Comparison of ENCODE assay signal across 1 cellular context in the genomic region with DNA sequence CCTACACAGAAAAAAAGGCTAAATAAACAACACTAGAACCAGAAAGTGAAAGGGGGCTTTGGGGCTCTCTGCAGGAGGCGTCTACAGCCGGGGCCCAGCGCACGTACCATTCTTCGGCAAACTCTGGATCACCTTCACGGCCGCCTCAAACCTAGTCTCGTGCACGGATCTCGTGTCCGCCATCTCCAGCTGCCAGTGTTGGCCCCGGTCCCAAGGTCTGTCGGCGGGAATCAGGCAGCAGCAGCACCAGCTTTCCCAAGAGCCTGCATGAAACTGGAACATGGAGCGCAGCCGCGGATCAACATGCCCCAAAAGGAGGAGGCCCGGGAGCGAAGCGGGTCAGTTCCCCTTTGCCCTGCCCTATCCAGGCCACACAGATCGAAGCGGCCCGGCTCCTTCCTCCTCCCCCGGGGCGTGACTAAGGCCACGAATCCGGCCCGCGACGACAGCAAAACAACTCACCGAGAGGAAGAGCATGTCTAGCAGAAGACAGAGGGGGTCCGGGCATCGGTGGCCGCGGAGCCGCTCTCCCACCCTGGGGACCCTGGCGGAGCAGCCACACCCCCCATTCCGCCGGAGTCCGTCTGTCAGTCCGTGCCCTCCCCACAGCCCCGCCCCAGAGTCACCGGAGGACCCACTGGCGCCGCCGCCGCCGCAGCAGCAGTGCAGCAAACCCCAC.
TF ChIP-seq lines count a peak whose summit lies in the region.

TSS of gene ACBD5 (minus strand) at position 586 of the 679 bp plus-strand sequence. CDS start at position 477, 109 bp downstream.

TF ChIP-seq in HepG2, 621 proteins besides CTCF, POLR2A, EP300 and RAD21 (continued from another document):
- TF ChIP-seq RNF219 (CRISPR knock-in tag; IDR thresholded peaks at IDR 0.05) (peak; percentile 22; the same call in 1 of the 2 replicates), ZNF468 (CRISPR knock-in tag; IDR thresholded peaks at IDR 0.05) (0 out of 2 replicates have a peak, but pooled peaks have one; percentile 24), ZNF10 (CRISPR knock-in tag; IDR thresholded peaks at IDR 0.05; ENCODE audit: borderline replicate concordance, low read depth) (no peak), NBN (conservative IDR thresholded peaks at IDR 0.05) (no peak), HMGA1 (CRISPR knock-in tag; conservative IDR thresholded peaks at IDR 0.05) (no peak), ZNF263 (CRISPR knock-in tag; IDR thresholded peaks at IDR 0.05) (peak; percentile 68), ZNF446 (CRISPR knock-in tag; IDR thresholded peaks at IDR 0.05) (peak; percentile 86; the same call in 1 of the 2 replicates), RBM22 (optimal IDR thresholded peaks at IDR 0.05; ENCODE audit: low read length) (no peak), ZNF749 (CRISPR knock-in tag; IDR thresholded peaks at IDR 0.05; ENCODE audit: borderline replicate concordance) (peak; percentile 26; the same call in 1 of the 2 replicates), TMF1 (CRISPR knock-in tag; IDR thresholded peaks at IDR 0.05; ENCODE audit: low read depth) (no peak; the same call in 1 of the 2 replicates), ZNF839 (CRISPR knock-in tag; IDR thresholded peaks at IDR 0.05; ENCODE audit: borderline replicate concordance) (0 out of 2 replicates have a peak, but pooled peaks have one; percentile 56), TBX2 (CRISPR knock-in tag; IDR thresholded peaks at IDR 0.05; ENCODE audit: borderline replicate concordance) (peak; percentile 68; the same call in 1 of the 2 replicates), ZFP90 (CRISPR knock-in tag; IDR thresholded peaks at IDR 0.05; ENCODE audit: borderline replicate concordance) (peak; percentile 79; the same call in 1 of the 2 replicates), IKZF4 (CRISPR knock-in tag; IDR thresholded peaks at IDR 0.05; ENCODE audit: borderline replicate concordance, low read depth, not compliant biosample characterization) (peak; percentile 74), DRAP1 (CRISPR knock-in tag; IDR thresholded peaks at IDR 0.05) (peak; percentile 72), ARNT2 (CRISPR knock-in tag; IDR thresholded peaks at IDR 0.05; ENCODE audit: low read depth) (peak; percentile 53; the same call in 1 of the 2 replicates), PAWR (CRISPR knock-in tag; IDR thresholded peaks at IDR 0.05; ENCODE audit: borderline replicate concordance) (no peak), SPEN (CRISPR knock-in tag; IDR thresholded peaks at IDR 0.05; ENCODE audit: low read depth) (peak; percentile 26; the same call in 1 of the 2 replicates), SRSF9 (IDR thresholded peaks at IDR 0.05; ENCODE audit: borderline replicate concordance, insufficient read depth, low read depth, low read length, poor library complexity, severe bottlenecking) (no peak), CAMTA2 (CRISPR knock-in tag; IDR thresholded peaks at IDR 0.05; ENCODE audit: borderline replicate concordance) (peak; percentile 96), RBFOX2 (IDR thresholded peaks at IDR 0.05; ENCODE audit: low read depth, low read length) (peak; percentile 85), GABPA (IDR thresholded peaks at IDR 0.05; ENCODE audit: low read depth, low read length) (0 out of 2 replicates have a peak, but pooled peaks have one; percentile 19), GABPA (CRISPR knock-in tag; IDR thresholded peaks at IDR 0.05; ENCODE audit: low read depth) (peak; percentile 46), ASH2L (IDR thresholded peaks at IDR 0.05; ENCODE audit: insufficient read length, low read depth, low read length) (peak; percentile 70), MEF2D (CRISPR knock-in tag; IDR thresholded peaks at IDR 0.05) (0 out of 2 replicates have a peak, but pooled peaks have one; percentile 17), MBD4 (IDR thresholded peaks at IDR 0.05; ENCODE audit: borderline replicate concordance, low read length) (no peak), SMARCC2 (IDR thresholded peaks at IDR 0.05) (no peak)
- TF ChIP-seq, protein P1, sequence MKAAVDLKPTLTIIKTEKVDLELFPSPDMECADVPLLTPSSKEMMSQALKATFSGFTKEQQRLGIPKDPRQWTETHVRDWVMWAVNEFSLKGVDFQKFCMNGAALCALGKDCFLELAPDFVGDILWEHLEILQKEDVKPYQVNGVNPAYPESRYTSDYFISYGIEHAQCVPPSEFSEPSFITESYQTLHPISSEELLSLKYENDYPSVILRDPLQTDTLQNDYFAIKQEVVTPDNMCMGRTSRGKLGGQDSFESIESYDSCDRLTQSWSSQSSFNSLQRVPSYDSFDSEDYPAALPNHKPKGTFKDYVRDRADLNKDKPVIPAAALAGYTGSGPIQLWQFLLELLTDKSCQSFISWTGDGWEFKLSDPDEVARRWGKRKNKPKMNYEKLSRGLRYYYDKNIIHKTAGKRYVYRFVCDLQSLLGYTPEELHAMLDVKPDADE (CRISPR knock-in tag; IDR thresholded peaks at IDR 0.05): no peak
- TF ChIP-seq, protein P2, sequence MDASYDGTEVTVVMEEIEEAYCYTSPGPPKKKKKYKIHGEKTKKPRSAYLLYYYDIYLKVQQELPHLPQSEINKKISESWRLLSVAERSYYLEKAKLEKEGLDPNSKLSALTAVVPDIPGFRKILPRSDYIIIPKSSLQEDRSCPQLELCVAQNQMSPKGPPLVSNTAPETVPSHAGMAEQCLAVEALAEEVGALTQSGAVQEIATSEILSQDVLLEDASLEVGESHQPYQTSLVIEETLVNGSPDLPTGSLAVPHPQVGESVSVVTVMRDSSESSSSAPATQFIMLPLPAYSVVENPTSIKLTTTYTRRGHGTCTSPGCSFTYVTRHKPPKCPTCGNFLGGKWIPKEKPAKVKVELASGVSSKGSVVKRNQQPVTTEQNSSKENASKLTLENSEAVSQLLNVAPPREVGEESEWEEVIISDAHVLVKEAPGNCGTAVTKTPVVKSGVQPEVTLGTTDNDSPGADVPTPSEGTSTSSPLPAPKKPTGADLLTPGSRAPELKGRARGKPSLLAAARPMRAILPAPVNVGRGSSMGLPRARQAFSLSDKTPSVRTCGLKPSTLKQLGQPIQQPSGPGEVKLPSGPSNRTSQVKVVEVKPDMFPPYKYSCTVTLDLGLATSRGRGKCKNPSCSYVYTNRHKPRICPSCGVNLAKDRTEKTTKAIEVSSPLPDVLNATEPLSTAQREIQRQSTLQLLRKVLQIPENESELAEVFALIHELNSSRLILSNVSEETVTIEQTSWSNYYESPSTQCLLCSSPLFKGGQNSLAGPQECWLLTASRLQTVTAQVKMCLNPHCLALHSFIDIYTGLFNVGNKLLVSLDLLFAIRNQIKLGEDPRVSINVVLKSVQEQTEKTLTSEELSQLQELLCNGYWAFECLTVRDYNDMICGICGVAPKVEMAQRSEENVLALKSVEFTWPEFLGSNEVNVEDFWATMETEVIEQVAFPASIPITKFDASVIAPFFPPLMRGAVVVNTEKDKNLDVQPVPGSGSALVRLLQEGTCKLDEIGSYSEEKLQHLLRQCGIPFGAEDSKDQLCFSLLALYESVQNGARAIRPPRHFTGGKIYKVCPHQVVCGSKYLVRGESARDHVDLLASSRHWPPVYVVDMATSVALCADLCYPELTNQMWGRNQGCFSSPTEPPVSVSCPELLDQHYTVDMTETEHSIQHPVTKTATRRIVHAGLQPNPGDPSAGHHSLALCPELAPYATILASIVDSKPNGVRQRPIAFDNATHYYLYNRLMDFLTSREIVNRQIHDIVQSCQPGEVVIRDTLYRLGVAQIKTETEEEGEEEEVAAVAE (CRISPR knock-in tag; IDR thresholded peaks at IDR 0.05; ENCODE audit: borderline replicate concordance): no peak
- TF ChIP-seq, protein P3, sequence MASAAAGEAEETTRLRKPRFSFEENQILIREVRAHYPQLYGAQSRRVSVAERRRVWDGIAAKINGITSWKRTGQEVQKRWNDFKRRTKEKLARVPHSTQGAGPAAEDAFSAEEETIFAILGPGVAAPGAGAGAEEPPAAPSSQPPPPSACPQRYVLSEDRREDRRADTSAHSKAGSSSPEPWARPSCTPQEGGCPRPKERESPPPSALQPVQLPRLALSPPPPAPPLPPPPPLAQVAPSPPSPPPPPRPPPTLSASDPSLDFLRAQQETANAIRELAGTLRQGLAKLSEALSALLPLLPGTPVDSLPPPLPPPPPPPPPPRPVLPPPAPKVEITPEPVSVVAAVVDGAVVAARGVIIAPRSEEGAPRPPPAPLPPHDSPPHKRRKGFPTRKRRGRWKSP (CRISPR knock-in tag; IDR thresholded peaks at IDR 0.05): peak; percentile 43
TF ChIP-seq in HepG2: peak in this region for 230.
